1 cellular context compared by ENCODE assay signal in genomic region chr22:49930596-49931412, GRCh38.
TF ChIP-seq lines count a peak whose summit lies in the region.

No MANE protein-coding gene starts in this region.

TF ChIP-seq in A549, 52 proteins besides CTCF, POLR2A, EP300 and RAD21 (continued from another document):
- TF ChIP-seq EHMT2 (IDR thresholded peaks at IDR 0.05; ENCODE audit: low read depth) (no peak), HES2 (IDR thresholded peaks at IDR 0.05) (no peak), TP53 (CRISPR knock-in tag; IDR thresholded peaks at IDR 0.05) (no peak)
